27 cellular contexts compared by ENCODE assay signal in genomic region chr3:148004331-148004730, GRCh38.
"Had no signal": no experiment of that assay in that cellular context is flagged by ENCODE, and none has a peak within 500 bp of the region (broad histone marks: within the 10 kb centered on the region; RNA-seq: fewer than 3 reads in every experiment).

No MANE protein-coding gene starts in this region.

- H3K4me1 ChIP-seq: breast epithelium, SJCRH30 had no signal

- H3K27me3 ChIP-seq: breast epithelium, SJCRH30 had no signal

- H3K4me3 ChIP-seq: breast epithelium, SJCRH30 had no signal

- DNase-seq: activated CD4-positive, alpha-beta memory T cell treated with anti-CD3 and anti-CD28 coated beads, Interleukin-2, amount 10 ng/mL, durations not matched to agents 7 days and 5 days; activated CD4-positive, alpha-beta T cell treated with anti-CD3 and anti-CD28 coated beads for 36 hours; activated CD4-positive, alpha-beta T cell treated with anti-CD3 and anti-CD28 coated beads, Interleukin-2, amount 50 U/mL, for 1 hour; activated gamma-delta T cell; activated naive CD4-positive, alpha-beta T cell treated with anti-CD3 and anti-CD28 coated beads for 36 hours; activated T-cell treated with anti-CD3 and anti-CD28 coated beads for 4 hours; activated T-cell treated with anti-CD3 and anti-CD28 coated beads, Interleukin-2, amount 50 U/mL, for 48 hours; amygdala; caudate nucleus; KG1; NCI-H1092 treated with DMSO at 0.1 percent for 48 hours; NCI-H1417 treated with DMSO at 0.1 percent for 48 hours; NCI-H1694; NCI-H2029; NCI-H446; NCI-H526; NK-92 treated with Interleukin-12 subunit alpha and Interleukin-12 subunit beta, amount 100 ng/mL, for 24 hours; OCI-M1; RPMI8226; SJCRH30; SK-N-SH; T-helper 1 cell had no signal

- ATAC-seq: activated CD4-positive, alpha-beta T cell treated with anti-CD3 and anti-CD28 coated beads for 36 hours; activated T-helper 17 cell treated with anti-CD3 and anti-CD28 coated beads, Interleukin-2, amount 50 U/mL, for 72 hours; Panc1; Right ventricle myocardium inferior had no signal

- H3K27ac ChIP-seq: breast epithelium, SJCRH30, VCaP had no signal

- H3K9me3 ChIP-seq: breast epithelium, SK-N-SH had no signal

- H3K9ac ChIP-seq: SK-N-SH had no signal

- H3K36me3 ChIP-seq: breast epithelium, SJCRH30 had no signal

- H3K4me2 ChIP-seq: SK-N-SH had no signal
